1 cellular context compared by ENCODE assay signal in the genomic region with DNA sequence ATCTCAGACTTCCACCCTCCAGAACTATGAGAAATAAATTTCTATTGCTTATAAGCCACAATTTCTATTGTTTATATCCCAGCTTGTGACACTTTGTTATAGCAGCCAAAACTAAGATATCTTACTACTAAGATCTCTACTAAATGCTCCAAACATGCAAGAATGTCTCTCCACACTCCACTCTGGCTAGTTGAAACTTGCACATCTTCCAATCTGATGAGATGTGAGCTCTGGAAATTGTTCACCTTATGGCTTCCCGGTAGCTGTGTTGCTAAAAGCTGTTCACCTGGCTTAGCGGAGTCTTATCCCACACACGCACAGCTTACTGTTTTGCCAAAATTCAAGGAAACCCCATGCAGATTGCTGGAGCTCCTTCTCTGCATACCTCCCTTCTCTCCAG.
TF ChIP-seq lines count a peak whose summit lies in the region.

No MANE protein-coding gene starts in this region.

TF ChIP-seq in A549, 52 proteins besides CTCF, POLR2A, EP300 and RAD21 (continued from another document):
- no peak for TF ChIP-seq TP53 (CRISPR knock-in tag; IDR thresholded peaks at IDR 0.05)
